In genomic region chr2:118003396-118003824, GRCh38 we compare ENCODE assay signal across 1 cellular context.
TF ChIP-seq lines count a peak whose summit lies in the region.

No MANE protein-coding gene starts in this region.

TF ChIP-seq in GM23338, 12 proteins besides CTCF, POLR2A, EP300 and RAD21 (continued from another document):
- no peak for TF ChIP-seq ZNF462 (CRISPR knock-in tag; IDR thresholded peaks at IDR 0.05)
- no peak for TF ChIP-seq ZNF331 (CRISPR knock-in tag; IDR thresholded peaks at IDR 0.05; ENCODE audit: low read depth)
- TF ChIP-seq STAT1 (IDR thresholded peaks at IDR 0.05; ENCODE audit: unreplicated experiment): no peak
- TF ChIP-seq NANOG (IDR thresholded peaks at IDR 0.05; ENCODE audit: borderline replicate concordance): no peak
